ENCODE assay signal across 1 cellular context in genomic region chr2:20642026-20642971, GRCh38.
TF ChIP-seq lines count a peak whose summit lies in the region.

No MANE protein-coding gene starts in this region.

TF ChIP-seq in SK-N-SH, 30 proteins besides CTCF, POLR2A, EP300 and RAD21 (continued from another document):
- TF ChIP-seq USF2 (IDR thresholded peaks at IDR 0.05; ENCODE audit: borderline replicate concordance, low read depth, low read length): no peak
- no peak for TF ChIP-seq TAF1 (IDR thresholded peaks at IDR 0.05; ENCODE audit: borderline replicate concordance, low read depth, low read length)
- no peak for TF ChIP-seq GABPA (IDR thresholded peaks at IDR 0.05; ENCODE audit: low read depth)
- TF ChIP-seq RFX5 (IDR thresholded peaks at IDR 0.05; ENCODE audit: low read length): no peak
- no peak for TF ChIP-seq NRF1 (IDR thresholded peaks at IDR 0.05; ENCODE audit: low read depth, low read length)
- no peak for TF ChIP-seq TEAD4 (IDR thresholded peaks at IDR 0.05; ENCODE audit: borderline replicate concordance, insufficient read depth)
- no peak for TF ChIP-seq RXRA (IDR thresholded peaks at IDR 0.05; ENCODE audit: borderline replicate concordance, low read depth)
- TF ChIP-seq REST (IDR thresholded peaks at IDR 0.05; ENCODE audit: low read depth, low read length): no peak
- TF ChIP-seq EZH2phosphoT487 (IDR thresholded peaks at IDR 0.05; ENCODE audit: borderline replicate concordance, low read depth): no peak
- TF ChIP-seq, protein P1, sequence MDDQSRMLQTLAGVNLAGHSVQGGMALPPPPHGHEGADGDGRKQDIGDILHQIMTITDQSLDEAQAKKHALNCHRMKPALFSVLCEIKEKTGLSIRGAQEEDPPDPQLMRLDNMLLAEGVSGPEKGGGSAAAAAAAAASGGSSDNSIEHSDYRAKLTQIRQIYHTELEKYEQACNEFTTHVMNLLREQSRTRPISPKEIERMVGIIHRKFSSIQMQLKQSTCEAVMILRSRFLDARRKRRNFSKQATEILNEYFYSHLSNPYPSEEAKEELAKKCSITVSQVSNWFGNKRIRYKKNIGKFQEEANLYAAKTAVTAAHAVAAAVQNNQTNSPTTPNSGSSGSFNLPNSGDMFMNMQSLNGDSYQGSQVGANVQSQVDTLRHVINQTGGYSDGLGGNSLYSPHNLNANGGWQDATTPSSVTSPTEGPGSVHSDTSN (IDR thresholded peaks at IDR 0.05): no peak
- TF ChIP-seq SMC3 (IDR thresholded peaks at IDR 0.05; ENCODE audit: low read depth, low read length): peak; percentile 95
- TF ChIP-seq CHD2 (IDR thresholded peaks at IDR 0.05; ENCODE audit: low read length, partially characterized antibody): peak; percentile 57
- no peak for TF ChIP-seq JUND (IDR thresholded peaks at IDR 0.05)
